ENCODE assay signal across 1 cellular context in genomic region chr1:8263806-8264205, GRCh38.
TF ChIP-seq lines count a peak whose summit lies in the region.

No MANE protein-coding gene starts in this region.

TF ChIP-seq in HepG2, 621 proteins besides CTCF, POLR2A, EP300 and RAD21:
- TF ChIP-seq FOXJ3 (CRISPR knock-in tag; IDR thresholded peaks at IDR 0.05; ENCODE audit: borderline replicate concordance) (no peak), ZFP82 (CRISPR knock-in tag; IDR thresholded peaks at IDR 0.05; ENCODE audit: borderline replicate concordance) (no peak), RXRA (CRISPR knock-in tag; IDR thresholded peaks at IDR 0.05) (no peak), ZFP41 (CRISPR knock-in tag; IDR thresholded peaks at IDR 0.05; ENCODE audit: borderline replicate concordance) (no peak), CCAR2 (optimal IDR thresholded peaks at IDR 0.05; ENCODE audit: low read depth, low read length) (no peak), MXD4 (CRISPR knock-in tag; IDR thresholded peaks at IDR 0.05) (no peak)
- TF ChIP-seq, protein P1, sequence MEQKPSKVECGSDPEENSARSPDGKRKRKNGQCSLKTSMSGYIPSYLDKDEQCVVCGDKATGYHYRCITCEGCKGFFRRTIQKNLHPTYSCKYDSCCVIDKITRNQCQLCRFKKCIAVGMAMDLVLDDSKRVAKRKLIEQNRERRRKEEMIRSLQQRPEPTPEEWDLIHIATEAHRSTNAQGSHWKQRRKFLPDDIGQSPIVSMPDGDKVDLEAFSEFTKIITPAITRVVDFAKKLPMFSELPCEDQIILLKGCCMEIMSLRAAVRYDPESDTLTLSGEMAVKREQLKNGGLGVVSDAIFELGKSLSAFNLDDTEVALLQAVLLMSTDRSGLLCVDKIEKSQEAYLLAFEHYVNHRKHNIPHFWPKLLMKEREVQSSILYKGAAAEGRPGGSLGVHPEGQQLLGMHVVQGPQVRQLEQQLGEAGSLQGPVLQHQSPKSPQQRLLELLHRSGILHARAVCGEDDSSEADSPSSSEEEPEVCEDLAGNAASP (CRISPR knock-in tag; IDR thresholded peaks at IDR 0.05; ENCODE audit: borderline replicate concordance) = no peak
